In genomic region chr4:147942729-147943128, GRCh38 we compare ENCODE assay signal across 9 cellular contexts.
DNase-seq lines count a peak whose midpoint lies in the region; ATAC-seq and TF ChIP-seq lines count a peak whose summit lies in the region.
"Had no signal": no experiment of that assay in that cellular context is flagged by ENCODE, and none has a peak within 500 bp of the region (broad histone marks: within the 10 kb centered on the region; RNA-seq: fewer than 3 reads in every experiment).

No MANE protein-coding gene starts in this region.

- no peaks in the 10 kb centered on the region for H3K36me3 ChIP-seq in mesendoderm (ENCODE audit: control insufficient read depth, insufficient read depth, low read length)
- H3K36me3 ChIP-seq in left lung, result peaks cover 0 to 19% of the 10 kb centered on the region in 2 donors

- no peak overlapping the region for H3K18ac ChIP-seq in mesendoderm (ENCODE audit: low read length)

- no peak overlapping the region for H4K5ac ChIP-seq in mesendoderm (ENCODE audit: low read length)

- H3K4me2 ChIP-seq in mesendoderm (ENCODE audit: low read length), result no peak overlapping the region

- DNase-seq in mesendoderm (peak; percentile 23), NCI-H146 treated with DMSO at 0.1 percent for 48 hours (lab: John Stamatoyannopoulos, UW; ENCODE audit: unreplicated experiment) (no peak), erythroblast (lab: John Stamatoyannopoulos, UW) (no peak), left lung (no peak)
- DNase-seq in activated CD4-positive, alpha-beta T cell treated with anti-CD3 and anti-CD28 coated beads for 1 hour, result no peak
- DNase-seq: stimulated activated naive CD4-positive, alpha-beta T cell treated with Interleukin-2 at 50 U/mL for 16 hours had no signal

- H3K27ac ChIP-seq in mesendoderm (ENCODE audit: low read depth, low read length) (no peak overlapping the region), left lung (no peak overlapping the region)

- H3K4me1 ChIP-seq in mesendoderm (ENCODE audit: control insufficient read depth, low read depth, low read length), result no peaks in the 10 kb centered on the region
- H3K4me1 ChIP-seq in left lung, result peaks cover 0 to 4% of the 10 kb centered on the region in 2 donors

- H3K4me3 ChIP-seq in mesendoderm (ENCODE audit: low read length) (no peak overlapping the region), left lung (no peak overlapping the region)

- H3K9me3 ChIP-seq in left lung, result no peaks in the 10 kb centered on the region

- no peak overlapping the region for H2BK5ac ChIP-seq in mesendoderm (ENCODE audit: low read length)

- no peak overlapping the region for H2BK120ac ChIP-seq in mesendoderm (ENCODE audit: low read depth, low read length)

- H3K27me3 ChIP-seq in mesendoderm (ENCODE audit: insufficient read depth, low read length, poor library complexity), result no peaks in the 10 kb centered on the region
- H3K27me3 ChIP-seq in left lung, result no peaks in the 10 kb centered on the region

- intact Hi-C loops in left lung (cut with DNase I), result no loop called here

- H3K4ac ChIP-seq in mesendoderm (ENCODE audit: low read depth, low read length), result no peak overlapping the region

- H3K79me1 ChIP-seq in mesendoderm (ENCODE audit: low read length), result no peaks in the 10 kb centered on the region

- H3K56ac ChIP-seq in mesendoderm (ENCODE audit: low read length), result no peak overlapping the region

- ATAC-seq in GM18520 (IDR thresholded peaks at IDR 0.05; ENCODE audit: unreplicated experiment) (peak; percentile 15), GM21737 (IDR thresholded peaks at IDR 0.05; ENCODE audit: unreplicated experiment) (peak; percentile 32), HG03521 (IDR thresholded peaks at IDR 0.05; ENCODE audit: unreplicated experiment) (peak; percentile 28), left lung (no peak)

- H3K23ac ChIP-seq in mesendoderm (ENCODE audit: low read length), result no peak overlapping the region

- TF ChIP-seq CTCF in left lung (IDR thresholded peaks at IDR 0.05), result no peak

- H2BK15ac ChIP-seq in mesendoderm (replicated peaks; ENCODE audit: low read depth), result no peak overlapping the region

- no peak overlapping the region for H3K9ac ChIP-seq in mesendoderm (ENCODE audit: low read length)

- no peak for TF ChIP-seq POLR2A in erythroblast (IDR thresholded peaks at IDR 0.05; ENCODE audit: low read length)

- no peak overlapping the region for H4K8ac ChIP-seq in mesendoderm (ENCODE audit: low read depth, low read length)

- H3K79me2 ChIP-seq in mesendoderm (ENCODE audit: control insufficient read depth, insufficient read depth, low read length), result no peaks in the 10 kb centered on the region

- H2AK5ac ChIP-seq in mesendoderm (ENCODE audit: low read length), result no peak overlapping the region

- no CpG with 5 or more reads among the region's 5 CpGs for WGBS in mesendoderm (ENCODE audit: extremely low coverage, insufficient coverage, low lambda C conversion rate)
